ENCODE assay signal across 17 cellular contexts in the genomic region with DNA sequence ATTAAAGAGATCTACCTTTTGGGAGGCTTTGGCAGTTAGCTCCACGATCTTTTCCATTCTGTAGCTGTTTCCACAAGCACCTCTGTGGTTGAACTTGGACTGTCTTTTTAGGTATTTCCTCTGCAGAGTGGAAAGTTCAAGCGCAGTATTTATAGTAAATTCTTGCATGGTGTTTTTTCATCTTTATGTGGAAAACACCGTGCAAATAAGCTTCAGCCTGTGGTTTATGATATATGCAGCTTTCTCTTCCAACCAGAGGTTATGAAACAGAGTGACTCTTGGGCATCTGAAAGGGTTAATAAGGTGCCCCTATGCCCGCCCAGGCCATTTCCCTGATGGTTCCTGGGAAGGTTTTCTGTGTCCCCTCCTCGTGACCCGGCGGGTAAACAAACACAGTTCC. TPM values are rescaled to one million over a fixed set of nuclear protein-coding genes. Genes with fewer than 3 reads are reported as not detected.
A peak's percentile ranks its signal among the peaks of the same experiment; 100 is the strongest.
DNase-seq lines count a peak whose midpoint lies in the region; ATAC-seq and TF ChIP-seq lines count a peak whose summit lies in the region.
"Had no signal": no experiment of that assay in that cellular context is flagged by ENCODE, and none has a peak within 500 bp of the region (broad histone marks: within the 10 kb centered on the region; RNA-seq: fewer than 3 reads in every experiment).

No MANE protein-coding gene starts in this region.

- peak overlapping the region in 1 of 2 experiments; percentile 72; a peak in 3 of 4 replicates for H3K27ac ChIP-seq in SK-N-SH (ENCODE audit: low read depth in 2 of 2, low read length in 1 of 2)
- H3K27ac ChIP-seq in PC-3 (ENCODE audit: low read length) = peak overlapping the region; percentile 97
- no peak overlapping the region for H3K27ac ChIP-seq in testis
- H3K27ac ChIP-seq: RWPE1 had no signal

- peaks cover 34% of the 10 kb centered on the region for H3K4me1 Mint-ChIP-seq in glutamatergic neuron (ENCODE audit: low read depth, unreplicated experiment)
- H3K4me1 Mint-ChIP-seq: memory B cell had no signal

- no peak for DNase-seq in SK-N-SH
- DNase-seq in PC-3 = no peak
- DNase-seq in glutamatergic neuron = no peak
- DNase-seq in testis = no peak
- no peak for DNase-seq in SHP77 treated with DMSO at 0.1 percent for 48 hours (lab: John Stamatoyannopoulos, UW)
- no peak for DNase-seq in NCI-H1436 treated with DMSO at 0.1 percent for 48 hours (lab: John Stamatoyannopoulos, UW)
- DNase-seq: activated CD4-positive, alpha-beta T cell treated with anti-CD3 and anti-CD28 coated beads, Interleukin-2, amount 50 U/mL, for 48 hours; Calu3; NCI-H1436; small intestine; T-helper 9 cell had no signal

- H3K4me3 ChIP-seq in SK-N-SH (ENCODE audit: low read depth in 2 of 2, low read length in 1 of 2) (no peak overlapping the region), PC-3 (ENCODE audit: low read length) (no peak overlapping the region), testis (no peak overlapping the region)

- no peak overlapping the region for H3K9ac ChIP-seq in SK-N-SH
- H3K9ac ChIP-seq in PC-3 (ENCODE audit: low read length) = 0 out of 2 replicates have a peak overlapping the region, but pooled peaks have one; percentile 14

- peaks cover 22 to 37% of the 10 kb centered on the region in 2 experiments; a peak in 3 of 4 replicates for H3K4me1 ChIP-seq in SK-N-SH (ENCODE audit: control insufficient read depth in 1 of 2, insufficient read depth in 2 of 2, low read depth in 1 of 2, low read length in 1 of 2)
- H3K4me1 ChIP-seq in PC-3 (ENCODE audit: insufficient read depth, low read length) = peaks cover 49% of the 10 kb centered on the region
- peaks cover 16% of the 10 kb centered on the region for H3K4me1 ChIP-seq in testis

- H4K20me1 ChIP-seq in SK-N-SH (ENCODE audit: insufficient read depth) (no peaks in the 10 kb centered on the region), PC-3 (ENCODE audit: low read length) (no peaks in the 10 kb centered on the region)

- 86% methylated on average over 7 of the region's 7 CpGs for WGBS in SK-N-SH (ENCODE audit: low lambda C conversion rate)
- 70 to 76% methylated on average over 7 of the region's 7 CpGs for WGBS in testis, 2 donors

- H3K9me2 ChIP-seq in SK-N-SH = no peaks in the 10 kb centered on the region
- H3K9me2 ChIP-seq in PC-3 (replicated peaks; ENCODE audit: low read length) = no peaks in the 10 kb centered on the region

- intact Hi-C loops in PC-3 (cut with micrococcal nuclease) = no loop called here
- intact Hi-C loops in testis (cut with DNase I; ENCODE audit: low total_unique reads) = no loop called here

- BruUV-seq in PC-3 (replicated peaks; lab: Mats Ljungman, UMichigan) = no TSS peak

- H3K27me3 ChIP-seq in SK-N-SH (ENCODE audit: insufficient read depth) (no peaks in the 10 kb centered on the region), PC-3 (ENCODE audit: low read length) (no peaks in the 10 kb centered on the region), testis (no peaks in the 10 kb centered on the region)

- peaks cover 3% of the 10 kb centered on the region for H3K27me3 Mint-ChIP-seq in glutamatergic neuron (ENCODE audit: unreplicated experiment)

- TF ChIP-seq RAD21 in SK-N-SH (IDR thresholded peaks at IDR 0.05; ENCODE audit: low read length) = no peak

- no peak overlapping the region for H3K4me3 Mint-ChIP-seq in glutamatergic neuron (ENCODE audit: unreplicated experiment)
- H3K4me3 Mint-ChIP-seq: memory B cell had no signal

- POLR2A ChIA-PET in SK-N-SH (lab: Yijun Ruan, JAX) = no interaction called here
- POLR2A ChIA-PET in PC-3 (lab: Charles Lee; ENCODE audit: unreplicated experiment) = no interaction called here

- TF ChIP-seq EP300 in SK-N-SH (IDR thresholded peaks at IDR 0.05; ENCODE audit: borderline replicate concordance in 1 of 2, low read depth in 1 of 2, low read length in 1 of 2) = no peak

- H3K9me3 ChIP-seq in SK-N-SH (no peaks in the 10 kb centered on the region), PC-3 (ENCODE audit: low read length) (no peaks in the 10 kb centered on the region), testis (no peaks in the 10 kb centered on the region)

- H3K79me2 ChIP-seq in SK-N-SH (ENCODE audit: insufficient read depth) = peaks cover 21% of the 10 kb centered on the region
- H3K79me2 ChIP-seq in PC-3 (ENCODE audit: low read length) = peaks cover 2% of the 10 kb centered on the region

- ATAC-seq in SK-N-SH treated with all-trans-retinoic acid at 6 μM for 48 hours (no peak), PC-3 (no peak), GM21390 (IDR thresholded peaks at IDR 0.05; ENCODE audit: unreplicated experiment) (no peak)

- CTCF ChIA-PET in SK-N-SH (lab: Yijun Ruan, JAX) (interaction anchor here (0.5 to 1.0 kb wide), 2 partner anchors 457 to 939 kb away, joined by 3 read pairs; no protein-coding TSS in a partner anchor), PC-3 (lab: Charles Lee) (no interaction called here)

- TF ChIP-seq CTCF in SK-N-SH (IDR thresholded peaks at IDR 0.05) (no peak), PC-3 (conservative IDR thresholded peaks at IDR 0.05; ENCODE audit: low read depth, low read length) (no peak), glutamatergic neuron (IDR thresholded peaks at IDR 0.05; ENCODE audit: partially characterized antibody, unreplicated experiment) (no peak), testis (IDR thresholded peaks at IDR 0.05) (no peak)

- H3K36me3 ChIP-seq in SK-N-SH (replicated peaks in 1 of 2; ENCODE audit: control insufficient read depth in 1 of 2, insufficient read depth in 2 of 2, low read length in 1 of 2) = peaks cover 0 to 3% of the 10 kb centered on the region in 2 experiments
- no peaks in the 10 kb centered on the region for H3K36me3 ChIP-seq in PC-3 (ENCODE audit: low read depth, low read length)
- no peaks in the 10 kb centered on the region for H3K36me3 ChIP-seq in testis (ENCODE audit: low read depth, missing control alignments)

- peaks cover 3% of the 10 kb centered on the region for H3K9me3 Mint-ChIP-seq in glutamatergic neuron (ENCODE audit: unreplicated experiment)
- H3K9me3 Mint-ChIP-seq: memory B cell had no signal

- H3F3A ChIP-seq in SK-N-SH (replicated peaks; ENCODE audit: insufficient read depth) = peaks cover 26% of the 10 kb centered on the region
- peaks cover 12% of the 10 kb centered on the region for H3F3A ChIP-seq in PC-3 (ENCODE audit: low read length, unreplicated experiment)

- TF ChIP-seq POLR2A in testis (IDR thresholded peaks at IDR 0.05) = no peak

- peaks cover 1% of the 10 kb centered on the region for H3K36me3 Mint-ChIP-seq in glutamatergic neuron (ENCODE audit: unreplicated experiment)
- H3K36me3 Mint-ChIP-seq: memory B cell had no signal

- H2AFZ ChIP-seq in SK-N-SH (ENCODE audit: low read depth) (no peak overlapping the region), PC-3 (ENCODE audit: low read length) (no peak overlapping the region)

- H3K27ac Mint-ChIP-seq in glutamatergic neuron (ENCODE audit: unreplicated experiment) = peak overlapping the region; percentile 11
- H3K27ac Mint-ChIP-seq: memory B cell had no signal

- H3K4me2 ChIP-seq in SK-N-SH (peak overlapping the region; percentile 48), PC-3 (ENCODE audit: low read length) (no peak overlapping the region)

TF ChIP-seq in SK-N-SH, 30 proteins besides CTCF, POLR2A, EP300 and RAD21 (continues in another document):
- no peak for TF ChIP-seq GABPA (IDR thresholded peaks at IDR 0.05; ENCODE audit: low read depth)
- TF ChIP-seq NFIC (IDR thresholded peaks at IDR 0.05; ENCODE audit: borderline replicate concordance) = no peak
- TF ChIP-seq RCOR1 (IDR thresholded peaks at IDR 0.05; ENCODE audit: low read length) = no peak
- no peak for TF ChIP-seq YY1 (IDR thresholded peaks at IDR 0.05; ENCODE audit: low read depth)
- no peak for TF ChIP-seq TCF12 (IDR thresholded peaks at IDR 0.05)
- TF ChIP-seq FOXM1 (IDR thresholded peaks at IDR 0.05; ENCODE audit: low read depth) = no peak
- TF ChIP-seq ELF1 (IDR thresholded peaks at IDR 0.05) = no peak
- TF ChIP-seq CHD2 (IDR thresholded peaks at IDR 0.05; ENCODE audit: low read length, partially characterized antibody) = no peak

TF ChIP-seq in SK-N-SH treated with all-trans-retinoic acid at 6 μM for 48 hours, 23 proteins besides CTCF, POLR2A, EP300 and RAD21 (continues in another document):
- TF ChIP-seq, protein P1, sequence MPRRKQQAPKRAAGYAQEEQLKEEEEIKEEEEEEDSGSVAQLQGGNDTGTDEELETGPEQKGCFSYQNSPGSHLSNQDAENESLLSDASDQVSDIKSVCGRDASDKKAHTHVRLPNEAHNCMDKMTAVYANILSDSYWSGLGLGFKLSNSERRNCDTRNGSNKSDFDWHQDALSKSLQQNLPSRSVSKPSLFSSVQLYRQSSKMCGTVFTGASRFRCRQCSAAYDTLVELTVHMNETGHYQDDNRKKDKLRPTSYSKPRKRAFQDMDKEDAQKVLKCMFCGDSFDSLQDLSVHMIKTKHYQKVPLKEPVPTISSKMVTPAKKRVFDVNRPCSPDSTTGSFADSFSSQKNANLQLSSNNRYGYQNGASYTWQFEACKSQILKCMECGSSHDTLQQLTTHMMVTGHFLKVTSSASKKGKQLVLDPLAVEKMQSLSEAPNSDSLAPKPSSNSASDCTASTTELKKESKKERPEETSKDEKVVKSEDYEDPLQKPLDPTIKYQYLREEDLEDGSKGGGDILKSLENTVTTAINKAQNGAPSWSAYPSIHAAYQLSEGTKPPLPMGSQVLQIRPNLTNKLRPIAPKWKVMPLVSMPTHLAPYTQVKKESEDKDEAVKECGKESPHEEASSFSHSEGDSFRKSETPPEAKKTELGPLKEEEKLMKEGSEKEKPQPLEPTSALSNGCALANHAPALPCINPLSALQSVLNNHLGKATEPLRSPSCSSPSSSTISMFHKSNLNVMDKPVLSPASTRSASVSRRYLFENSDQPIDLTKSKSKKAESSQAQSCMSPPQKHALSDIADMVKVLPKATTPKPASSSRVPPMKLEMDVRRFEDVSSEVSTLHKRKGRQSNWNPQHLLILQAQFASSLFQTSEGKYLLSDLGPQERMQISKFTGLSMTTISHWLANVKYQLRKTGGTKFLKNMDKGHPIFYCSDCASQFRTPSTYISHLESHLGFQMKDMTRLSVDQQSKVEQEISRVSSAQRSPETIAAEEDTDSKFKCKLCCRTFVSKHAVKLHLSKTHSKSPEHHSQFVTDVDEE (CRISPR knock-in tag; IDR thresholded peaks at IDR 0.05) = no peak
- no peak for TF ChIP-seq ARNTL (CRISPR knock-in tag; IDR thresholded peaks at IDR 0.05; ENCODE audit: borderline replicate concordance, low read depth)
- TF ChIP-seq ISL1 (CRISPR knock-in tag; IDR thresholded peaks at IDR 0.05) = no peak
- TF ChIP-seq ZFP30 (CRISPR knock-in tag; IDR thresholded peaks at IDR 0.05) = no peak
- no peak for TF ChIP-seq ZNF565 (CRISPR knock-in tag; conservative IDR thresholded peaks at IDR 0.05; ENCODE audit: low read depth)
- no peak for TF ChIP-seq ZNF70 (CRISPR knock-in tag; IDR thresholded peaks at IDR 0.05)
- no peak for TF ChIP-seq CSDC2 (CRISPR knock-in tag; IDR thresholded peaks at IDR 0.05)
- no peak for TF ChIP-seq ZC3H10 (CRISPR knock-in tag; IDR thresholded peaks at IDR 0.05)

RNA-seq across cellular contexts. Expression of a gene that starts 39.6 kb away (rescaled TPM):
- not detected in 2 replicates for polyA plus RNA-seq in SK-N-SH (2012; rRNA removed)
- not detected in 2 replicates for polyA plus RNA-seq in SK-N-SH (2012; cell fraction: cytosol; rRNA removed)
- polyA plus RNA-seq in SK-N-SH (2012; cell fraction: nucleus; rRNA removed) = not detected in 2 replicates
- not detected in 2 replicates for total RNA-seq in PC-3 (2014; rRNA removed)
- total RNA-seq in glutamatergic neuron (ENCODE audit: unreplicated experiment) = not detected
- total RNA-seq in testis = 10 to 100 TPM; 33.6 to 41.5 TPM
- 117 TPM for polyA plus RNA-seq in testis (ENCODE audit: insufficient read depth, low read depth, low replicate concordance)
- total RNA-seq: Calu3, fibroblast of villous mesenchyme, NCI-H460 had no signal
- polyA plus RNA-seq: small intestine had no signal

Comparison
In these comparisons a context has a peak if more than half of its experiments do, and no peak if none do; other contexts are left out.
1. RNA of a gene that starts 39.6 kb away (total RNA-seq): 33.6 to 41.5 TPM in testis; not detected in PC-3 and not detected in glutamatergic neuron (single experiment); every median in the first group is over 10 times any median in the second.